In genomic region chr7:2037805-2038635, GRCh38 we compare ENCODE assay signal across 9 cellular contexts.
DNase-seq lines count a peak whose midpoint lies in the region; ATAC-seq and TF ChIP-seq lines count a peak whose summit lies in the region.
"Had no signal": no experiment of that assay in that cellular context is flagged by ENCODE, and none has a peak within 500 bp of the region (broad histone marks: within the 10 kb centered on the region; RNA-seq: fewer than 3 reads in every experiment).

No MANE protein-coding gene starts in this region.

- H4K91ac ChIP-seq in neuronal stem cell (ENCODE audit: low read depth, low read length, poor library complexity) = no peak overlapping the region

- peak overlapping the region; percentile 30 to 54 (median 32) for H3K4me3 ChIP-seq in breast epithelium
- H3K4me3 ChIP-seq in adipocyte (ENCODE audit: low read length) = peak overlapping the region; percentile 76
- H3K4me3 ChIP-seq in lower lobe of right lung = peak overlapping the region; percentile 35
- H3K4me3 ChIP-seq in uterus = peak overlapping the region; percentile 12 to 17
- no peak overlapping the region for H3K4me3 ChIP-seq in neuronal stem cell (ENCODE audit: low read length in 2 of 2)
- H3K4me3 ChIP-seq: SJSA1 had no signal

- no peak overlapping the region for H3K4me2 ChIP-seq in neuronal stem cell (ENCODE audit: insufficient read depth, low read length, poor library complexity, severe bottlenecking)

- H3K4ac ChIP-seq in neuronal stem cell (ENCODE audit: low read length) = no peak overlapping the region

- no peaks in the 10 kb centered on the region for H3K27me3 ChIP-seq in breast epithelium
- no peaks in the 10 kb centered on the region for H3K27me3 ChIP-seq in adipocyte (replicated peaks; ENCODE audit: control insufficient read depth, insufficient read depth, low read length)
- H3K27me3 ChIP-seq in lower lobe of right lung (ENCODE audit: low read depth) = no peaks in the 10 kb centered on the region
- no peaks in the 10 kb centered on the region for H3K27me3 ChIP-seq in uterus
- H3K27me3 ChIP-seq in neuronal stem cell (ENCODE audit: control insufficient read depth in 3 of 3, insufficient read depth in 3 of 3, low read depth in 1 of 3, low read length in 3 of 3) = peaks cover 0 to 2% (median 0%) of the 10 kb centered on the region in 3 experiments
- H3K27me3 ChIP-seq: SJSA1 had no signal

- TF ChIP-seq POLR2A in breast epithelium (IDR thresholded peaks at IDR 0.05) (no peak), uterus (IDR thresholded peaks at IDR 0.05) (no peak)

- no peak overlapping the region for H2BK15ac ChIP-seq in neuronal stem cell (ENCODE audit: low read length)

- H3K4me3 Mint-ChIP-seq in MCF 10A (ENCODE audit: unreplicated experiment) = no peak overlapping the region

- H4K8ac ChIP-seq in neuronal stem cell (ENCODE audit: low read depth, low read length) = no peak overlapping the region

- CTCF ChIA-PET in MCF 10A (lab: Yijun Ruan, JAX) = interaction anchor here (0.6 kb wide), 2 partner anchors 95 to 459 kb away, joined by 3 read pairs; no protein-coding TSS in a partner anchor

- BruUV-seq in MCF 10A (replicated peaks; lab: Mats Ljungman, UMichigan) = no TSS peak

- ATAC-seq in lower lobe of right lung = peak; percentile 54 to 71

- H3K4me1 ChIP-seq in breast epithelium (no peaks in the 10 kb centered on the region), adipocyte (ENCODE audit: control insufficient read depth, insufficient read depth, low read length) (peaks cover 20% of the 10 kb centered on the region), lower lobe of right lung (peaks cover 18% of the 10 kb centered on the region), uterus (no peaks in the 10 kb centered on the region), neuronal stem cell (ENCODE audit: control insufficient read depth in 2 of 2, insufficient read depth in 1 of 2, low read depth in 1 of 2, low read length in 2 of 2) (peaks cover 2 to 14% of the 10 kb centered on the region in 2 donors)
- H3K4me1 ChIP-seq: SJSA1 had no signal

- no peak overlapping the region for H2BK5ac ChIP-seq in neuronal stem cell (ENCODE audit: low read length)

- no peaks in the 10 kb centered on the region for H3K9me3 ChIP-seq in breast epithelium
- H3K9me3 ChIP-seq in adipocyte (ENCODE audit: control insufficient read depth, low read length) = no peaks in the 10 kb centered on the region
- no peaks in the 10 kb centered on the region for H3K9me3 ChIP-seq in lower lobe of right lung
- no peaks in the 10 kb centered on the region for H3K9me3 ChIP-seq in uterus
- peaks cover 7 to 16% of the 10 kb centered on the region in 2 donors for H3K9me3 ChIP-seq in neuronal stem cell (replicated peaks in 1 of 2; ENCODE audit: control insufficient read depth in 2 of 2, insufficient read depth in 1 of 2, low read depth in 1 of 2, low read length in 2 of 2)
- H3K9me3 ChIP-seq: SJSA1 had no signal

- H3K4me1 Mint-ChIP-seq in MCF 10A (ENCODE audit: insufficient read depth, unreplicated experiment) = no peaks in the 10 kb centered on the region

- H3K27ac Mint-ChIP-seq in MCF 10A (ENCODE audit: low read depth, unreplicated experiment) = no peak overlapping the region

- no peak overlapping the region for H2AK5ac ChIP-seq in neuronal stem cell (ENCODE audit: low read depth, low read length)

- peaks cover 17% of the 10 kb centered on the region for H3K36me3 Mint-ChIP-seq in MCF 10A (ENCODE audit: insufficient read depth, unreplicated experiment)

- H2BK12ac ChIP-seq in neuronal stem cell (ENCODE audit: low read length) = no peak overlapping the region

- H3K9me3 Mint-ChIP-seq in MCF 10A (ENCODE audit: unreplicated experiment) = no peaks in the 10 kb centered on the region

- no peak overlapping the region for H2BK120ac ChIP-seq in neuronal stem cell (ENCODE audit: low read depth, low read length)

- POLR2A ChIA-PET in MCF 10A (lab: Yijun Ruan, JAX) = no interaction called here

- H3K23ac ChIP-seq in neuronal stem cell (ENCODE audit: low read depth, low read length, poor library complexity) = no peak overlapping the region

- no peak for DNase-seq in breast epithelium (ENCODE audit: low spot score in 2 of 2)
- DNase-seq in MCF 10A (ENCODE audit: unreplicated experiment) = no peak
- DNase-seq in adipocyte (ENCODE audit: low read depth) = no peak
- peak; percentile 20 for DNase-seq in lower lobe of right lung
- peak; percentile 69 to 80 for DNase-seq in uterus
- DNase-seq in NCI-H526 (lab: John Stamatoyannopoulos, UW) = no peak
- DNase-seq in NCI-H2227 (lab: John Stamatoyannopoulos, UW; ENCODE audit: unreplicated experiment) = no peak
- no peak for DNase-seq in neuronal stem cell (ENCODE audit: low spot score)

- H3K27ac ChIP-seq in breast epithelium = peak overlapping the region; percentile 15 to 29
- H3K27ac ChIP-seq in lower lobe of right lung = peak overlapping the region; percentile 18
- H3K27ac ChIP-seq in uterus = peak overlapping the region; percentile 53 to 57
- H3K27ac ChIP-seq in neuronal stem cell (replicated peaks; ENCODE audit: low read length) = no peak overlapping the region
- H3K27ac ChIP-seq: SJSA1 had no signal

- H3K79me1 ChIP-seq in neuronal stem cell (ENCODE audit: low read depth, low read length) = no peaks in the 10 kb centered on the region

- no peaks in the 10 kb centered on the region for H3K27me3 Mint-ChIP-seq in MCF 10A (ENCODE audit: insufficient read depth, unreplicated experiment)

- H3K36me3 ChIP-seq in breast epithelium = no peaks in the 10 kb centered on the region
- H3K36me3 ChIP-seq in adipocyte (ENCODE audit: control insufficient read depth, insufficient read depth, low read length, severe bottlenecking) = no peaks in the 10 kb centered on the region
- no peaks in the 10 kb centered on the region for H3K36me3 ChIP-seq in lower lobe of right lung
- H3K36me3 ChIP-seq in uterus = no peaks in the 10 kb centered on the region
- H3K36me3 ChIP-seq in neuronal stem cell (replicated peaks in 1 of 2; ENCODE audit: control insufficient read depth in 2 of 2, insufficient read depth in 2 of 2, low read length in 2 of 2) = peaks cover 2 to 5% of the 10 kb centered on the region in 2 donors
- H3K36me3 ChIP-seq: SJSA1 had no signal

- no peak overlapping the region for H3K14ac ChIP-seq in neuronal stem cell (ENCODE audit: low read length)

- intact Hi-C loops in breast epithelium (cut with DNase I; ENCODE audit: low total_unique reads) = no loop called here
- intact Hi-C loops in MCF 10A (cut with micrococcal nuclease) = no loop called here
- intact Hi-C loops in lower lobe of right lung (cut with DNase I) = no loop called here
- intact Hi-C loops in uterus (cut with DNase I; ENCODE audit: low total_unique reads) = no loop called here

- H3K9ac ChIP-seq in adipocyte (ENCODE audit: low read length) (peak overlapping the region; percentile 51), neuronal stem cell (ENCODE audit: low read depth, low read length, poor library complexity) (no peak overlapping the region)

- H2AFZ ChIP-seq in neuronal stem cell (ENCODE audit: low read length) = no peak overlapping the region

- no peak overlapping the region for H3K18ac ChIP-seq in neuronal stem cell (ENCODE audit: low read length)

- WGBS in neuronal stem cell (ENCODE audit: extremely low coverage in 2 of 2, insufficient read length in 2 of 2, insufficient replicate concordance in 1 of 2), 2 donors = no CpG with 5 or more reads among the region's 15 CpGs

- TF ChIP-seq CTCF in breast epithelium (IDR thresholded peaks at IDR 0.05) = no peak
- TF ChIP-seq CTCF in MCF 10A (IDR thresholded peaks at IDR 0.05; ENCODE audit: unreplicated experiment) = no peak
- TF ChIP-seq CTCF in lower lobe of right lung (IDR thresholded peaks at IDR 0.05) = no peak
- no peak for TF ChIP-seq CTCF in uterus (IDR thresholded peaks at IDR 0.05)

Comparison
In these comparisons a context has a peak if more than half of its experiments do, and no peak if none do; other contexts are left out.
1. DNase-seq: peak in lower lobe of right lung (single experiment) and uterus (2 of 2); none in breast epithelium (0 of 2), MCF 10A (single experiment), adipocyte (single experiment), NCI-H526 (0 of 2), NCI-H2227 (single experiment) and neuronal stem cell (single experiment).
2. H3K4me3 ChIP-seq: peak in breast epithelium (3 of 3), adipocyte (single experiment), lower lobe of right lung (single experiment) and uterus (2 of 2); none in neuronal stem cell (0 of 2).